8 cellular contexts compared by ENCODE assay signal in the genomic region with DNA sequence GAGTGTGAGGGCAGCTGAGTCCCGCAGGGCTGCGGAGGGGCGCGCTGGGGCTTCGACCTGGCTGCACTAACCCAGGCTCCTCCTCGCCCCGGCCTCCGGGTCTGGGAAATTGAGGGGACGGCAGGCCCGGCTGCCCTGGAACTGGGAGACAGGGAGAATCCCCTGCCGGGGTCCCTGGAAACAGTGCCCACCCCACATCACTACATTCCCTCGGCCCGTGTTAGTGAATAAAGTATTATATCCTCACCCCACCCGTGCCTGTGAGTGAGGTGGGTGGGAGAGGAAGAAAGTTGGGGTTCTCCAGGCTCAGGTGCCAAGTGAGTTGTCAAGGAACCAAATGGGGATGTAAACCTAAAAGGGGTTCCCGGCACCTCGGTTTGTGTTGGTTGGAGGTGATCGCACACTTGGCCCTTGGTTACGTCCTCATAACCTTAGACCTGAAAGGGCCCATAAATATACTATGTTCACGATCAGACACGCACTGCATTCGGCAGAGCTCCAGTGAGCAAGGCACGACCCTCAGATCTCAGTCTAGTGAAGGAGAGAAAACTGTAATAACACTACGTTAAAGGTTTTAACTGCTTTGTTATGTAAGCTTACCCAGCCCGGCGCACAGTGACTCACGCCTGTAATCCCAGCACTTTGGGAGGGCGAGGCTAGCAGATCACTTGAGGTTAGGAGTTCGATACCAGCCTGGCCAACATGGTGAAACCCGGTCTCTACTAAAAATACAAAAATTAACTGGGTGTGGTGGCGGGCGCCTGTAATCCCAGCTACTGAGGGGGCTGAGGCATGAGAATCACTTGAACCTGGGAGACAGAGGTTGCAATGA. TPM values are rescaled to one million over a fixed set of nuclear protein-coding genes. Genes with fewer than 3 reads are reported as not detected.
DNase-seq lines count a peak whose midpoint lies in the region; ATAC-seq and TF ChIP-seq lines count a peak whose summit lies in the region.

No MANE protein-coding gene starts in this region.

- WGBS in body of pancreas, 2 donors = 55 to 88% methylated on average over 17 to 31 of the region's 31 CpGs
- 71 to 75% methylated on average over 22 to 23 of the region's 31 CpGs for WGBS in mesodermal cell (ENCODE audit: insufficient coverage in 2 of 2), 2 experiments

- no TSS peak for BruUV-seq in HCT116 (replicated peaks; lab: Mats Ljungman, UMichigan)

- TF ChIP-seq RAD21 in HCT116 (IDR thresholded peaks at IDR 0.05; ENCODE audit: low read depth) = no peak

- RAD21 ChIA-PET in HCT116 (lab: Charles Lee; ENCODE audit: low non-redundant PET in 1 of 2, low total read pairs in 2 of 2, uncharacterized antibody in 2 of 2, unreplicated experiment in 2 of 2) = interaction anchor here (0.6 to 1.4 kb wide), 5 partner anchors 9 to 41 kb away, joined by 3 to 13 read pairs (median 4); partner anchors contain the start of gene DCTPP1 (in 2 of the 2)

- no peaks in the 10 kb centered on the region for H3K9me2 ChIP-seq in HCT116 (ENCODE audit: insufficient read depth)

- peaks cover 16% of the 10 kb centered on the region for H3K79me2 ChIP-seq in HCT116 (ENCODE audit: insufficient read depth, low read length)

- TF ChIP-seq POLR2A in HCT116 (IDR thresholded peaks at IDR 0.05; ENCODE audit: borderline replicate concordance, extremely low read depth, insufficient read depth, insufficient read length) (no peak), body of pancreas (IDR thresholded peaks at IDR 0.05) (peak in 1 of 3 donors; percentile 2)

- intact Hi-C loops in HCT116 (cut with micrococcal nuclease) = no loop called here
- intact Hi-C loops in body of pancreas (cut with DNase I) = no loop called here

- POLR2A ChIA-PET in HCT116 (lab: Charles Lee) = interaction anchor here (0.9 to 2.0 kb wide), 7 partner anchors 9 to 216 kb away, joined by 3 to 15 read pairs (median 5); partner anchors contain the start of genes DCTPP1, ZNF48, ZNF764 and ZNF771

- no peaks in the 10 kb centered on the region for H3K27me3 ChIP-seq in HCT116 (ENCODE audit: insufficient read depth, low read length)
- H3K27me3 ChIP-seq in body of pancreas = no peaks in the 10 kb centered on the region

- peaks cover 12 to 32% of the 10 kb centered on the region in 2 experiments; a peak in 2 of 4 replicates for H3K36me3 ChIP-seq in HCT116 (ENCODE audit: control insufficient read depth in 1 of 2, insufficient read depth in 2 of 2, low read length in 2 of 2)
- H3K36me3 ChIP-seq in body of pancreas (replicated peaks in 1 of 2; ENCODE audit: insufficient read depth in 1 of 2, low read depth in 2 of 2) = peaks cover 0 to 1% of the 10 kb centered on the region in 2 donors
- peaks cover 43% of the 10 kb centered on the region for H3K36me3 ChIP-seq in mesodermal cell (ENCODE audit: control insufficient read depth, insufficient read depth, low read length)

- peaks cover 3% of the 10 kb centered on the region; the same call in 1 of the 2 replicates for H4K20me1 ChIP-seq in HCT116 (ENCODE audit: insufficient read depth)

- ATAC-seq in HCT116 = no peak
- no peak for ATAC-seq in body of pancreas
- ATAC-seq in HG03280 (IDR thresholded peaks at IDR 0.05; ENCODE audit: unreplicated experiment) = no peak

- H3K27ac ChIP-seq in 22Rv1 (peak overlapping the region; percentile 88), HCT116 (ENCODE audit: low read depth, low read length) (peak overlapping the region; percentile 83), body of pancreas (peak overlapping the region; percentile 77 to 93 (median 88)), mesodermal cell (ENCODE audit: low read depth, low read length, severe bottlenecking) (peak overlapping the region; percentile 16)

- TF ChIP-seq CTCF in 22Rv1 (IDR thresholded peaks at IDR 0.05) (no peak; the same call in none of the 2 replicates), HCT116 (IDR thresholded peaks at IDR 0.05 in 2 of 3, conservative IDR thresholded peaks at IDR 0.05 in 1 of 3; ENCODE audit: borderline replicate concordance in 1 of 3, insufficient read depth in 1 of 3, low read depth in 2 of 3, low read length in 2 of 3) (0 out of 6 replicates have a peak, but pooled peaks of 1 of the 3 experiments have one; percentile 14), body of pancreas (IDR thresholded peaks at IDR 0.05) (no peak)

- H3K9me3 ChIP-seq in HCT116 (ENCODE audit: control insufficient read depth in 1 of 2, insufficient read depth in 1 of 2, low read depth in 1 of 2, low read length in 2 of 2) (no peaks in the 10 kb centered on the region), body of pancreas (no peaks in the 10 kb centered on the region), mesodermal cell (ENCODE audit: control insufficient read depth, low read length) (no peaks in the 10 kb centered on the region)

- CTCF ChIA-PET in HCT116 (lab: Charles Lee) = interaction anchor here (0.8 to 4.9 kb wide), 11 partner anchors 10 to 326 kb away, joined by 3 to 52 read pairs (median 4); partner anchors contain the start of genes DCTPP1, TBC1D10B, ZNF48 and ZNF771

- H2AFZ ChIP-seq in HCT116 (ENCODE audit: low read depth, low read length, poor library complexity, severe bottlenecking) = no peak overlapping the region

- H3K4me3 ChIP-seq in HCT116 (replicated peaks in 1 of 2; ENCODE audit: low read depth in 1 of 2, low read length in 2 of 2) (peak overlapping the region; percentile 26 to 44), body of pancreas (no peak overlapping the region), mesodermal cell (ENCODE audit: extremely low read depth, insufficient read depth, low read length, poor library complexity, severe bottlenecking) (peak overlapping the region; percentile 24)

- DNase-seq in HCT116 (ENCODE audit: low read depth, low spot score) = no peak
- DNase-seq in body of pancreas = no peak
- DNase-seq in NCI-H1694 (lab: John Stamatoyannopoulos, UW) = no peak
- no peak for DNase-seq in superior temporal gyrus (ENCODE audit: extremely low spot score)
- DNase-seq in AG08395 (ENCODE audit: low spot score) = no peak

- H3K4me2 ChIP-seq in HCT116 (ENCODE audit: low read length) = peak overlapping the region; percentile 79

- H3K4me1 ChIP-seq in HCT116 (ENCODE audit: control insufficient read depth in 1 of 2, insufficient read depth in 2 of 2, low read length in 2 of 2) (peaks cover 6 to 31% of the 10 kb centered on the region in 2 experiments; a peak in 3 of 4 replicates), body of pancreas (peaks cover 22% of the 10 kb centered on the region), mesodermal cell (ENCODE audit: control insufficient read depth, insufficient read depth, low read length, poor library complexity, severe bottlenecking) (peaks cover 17% of the 10 kb centered on the region)

- peak overlapping the region; percentile 65 for H3K9ac ChIP-seq in HCT116 (ENCODE audit: low read length)

TF ChIP-seq in HCT116, 20 proteins besides CTCF, POLR2A, EP300 and RAD21 (continues in another document):
- no peak for TF ChIP-seq REST (IDR thresholded peaks at IDR 0.05; ENCODE audit: low read depth)
- TF ChIP-seq JUND (IDR thresholded peaks at IDR 0.05) = no peak
- TF ChIP-seq SRF (IDR thresholded peaks at IDR 0.05; ENCODE audit: low read depth) = no peak
- TF ChIP-seq TCF7L2 (IDR thresholded peaks at IDR 0.05; ENCODE audit: borderline replicate concordance, extremely low read depth, insufficient read depth, insufficient read length) = no peak
- no peak for TF ChIP-seq CBX3 (IDR thresholded peaks at IDR 0.05; ENCODE audit: low read depth)
- TF ChIP-seq YY1 (IDR thresholded peaks at IDR 0.05; ENCODE audit: extremely low read depth, insufficient replicate concordance, low read depth, low read length) = no peak

RNA-seq across cellular contexts. Expression of gene ZNF771, which starts 11.2 kb away (rescaled TPM):
- 11.0 TPM for total RNA-seq in HCT116 (2021; ENCODE audit: unreplicated experiment)
- polyA plus RNA-seq in HCT116 (2012) = 5.7 and 7.0 TPM in 2 replicates
- 10 to 100 TPM; 16.6 to 18.8 TPM for total RNA-seq in body of pancreas
- 10.7 TPM for polyA plus RNA-seq in mesodermal cell (2013, experiment 1 of 2)
- 7.9 TPM for polyA plus RNA-seq in mesodermal cell (2013, experiment 2 of 2)

RNA-seq across cellular contexts. Expression of gene DCTPP1, which starts 11.3 kb away (rescaled TPM):
- total RNA-seq in HCT116 (2021; ENCODE audit: unreplicated experiment) (125 TPM), body of pancreas (10 to 100 TPM in 1 of 2 donors, 1 to 10 TPM in 1; 3.3 to 15.0 TPM)
- polyA plus RNA-seq in HCT116 (2012) = 61.4 and 73.4 TPM in 2 replicates
- polyA plus RNA-seq in mesodermal cell (2013, experiment 1 of 2) = 40.5 TPM
- polyA plus RNA-seq in mesodermal cell (2013, experiment 2 of 2) = 35.9 TPM

RNA-seq across cellular contexts. Expression of gene ZNF48, which starts 23.3 kb away (rescaled TPM):
- total RNA-seq in HCT116 (2021; ENCODE audit: unreplicated experiment) (17.9 TPM), body of pancreas (10 to 100 TPM in 1 of 2 donors, 1 to 10 TPM in 1; 9.3 to 12.2 TPM)
- polyA plus RNA-seq in HCT116 (2012) = 12.8 and 15.5 TPM in 2 replicates
- polyA plus RNA-seq in mesodermal cell (2013, experiment 1 of 2) = 18.9 TPM
- polyA plus RNA-seq in mesodermal cell (2013, experiment 2 of 2) = 14.7 TPM

RNA-seq across cellular contexts. Expression of gene SEPHS2, which starts 27.1 kb away (rescaled TPM):
- total RNA-seq in HCT116 (2021; ENCODE audit: unreplicated experiment) (51.3 TPM), body of pancreas (10 to 100 TPM; 28.0 to 29.6 TPM)
- polyA plus RNA-seq in HCT116 (2012) = 50.3 and 51.4 TPM in 2 replicates
- 29.3 TPM for polyA plus RNA-seq in mesodermal cell (2013, experiment 1 of 2)
- polyA plus RNA-seq in mesodermal cell (2013, experiment 2 of 2) = 25.4 TPM

RNA-seq across cellular contexts. Expression of gene SEPTIN1, which starts 36.2 kb away (rescaled TPM):
- total RNA-seq in HCT116 (2021; ENCODE audit: unreplicated experiment) (3.4 TPM), body of pancreas (under 1 TPM; 0.26 to 0.33 TPM)
- 2.3 and 2.4 TPM in 2 replicates for polyA plus RNA-seq in HCT116 (2012)
- polyA plus RNA-seq in mesodermal cell (2013, experiment 1 of 2) = 1.6 TPM
- polyA plus RNA-seq in mesodermal cell (2013, experiment 2 of 2) = 2.2 TPM

Comparison
In these comparisons a context has a peak if more than half of its experiments do, and no peak if none do; other contexts are left out.
1. H3K27ac ChIP-seq: peak in every context shown above with its lines; median percentile 88 in 22Rv1; 88 in body of pancreas; 83 in HCT116; 16 in mesodermal cell.
2. H3K4me3 ChIP-seq: peak in HCT116 (2 of 2) and mesodermal cell (single experiment); none in body of pancreas (0 of 2).